15 cellular contexts compared by ENCODE assay signal in genomic region chr15:51856714-51857380, GRCh38.
"Had no signal": no experiment of that assay in that cellular context is flagged by ENCODE, and none has a peak within 500 bp of the region (broad histone marks: within the 10 kb centered on the region; RNA-seq: fewer than 3 reads in every experiment).

No MANE protein-coding gene starts in this region.

- DNase-seq: activated CD4-positive, alpha-beta memory T cell treated with anti-CD3 and anti-CD28 coated beads for 36 hours; activated CD4-positive, CD25-positive, alpha-beta regulatory T cell treated with anti-CD3 and anti-CD28 coated beads, Interleukin-2, amount 50 U/mL, for 72 hours; activated gamma-delta T cell; activated naive CD8-positive, alpha-beta T cell treated with anti-CD3 and anti-CD28 coated beads, Interleukin-2, amount 10 ng/mL, durations not matched to agents 7 days and 5 days; activated T-cell treated with anti-CD3 and anti-CD28 coated beads, Interleukin-2, amount 50 U/mL, for 4 hours; aorta; endodermal cell; kidney glomerular epithelial cell; stimulated activated CD4-positive, alpha-beta T cell treated with anti-CD3 and anti-CD28 coated beads, Interleukin-15, amount 100 ng/mL, for 24 hours; stimulated activated CD4-positive, alpha-beta T cell treated with anti-CD3 and anti-CD28 coated beads, Interleukin-4, amount 100 ng/mL, for 4 hours; stomach had no signal

- H3K36me3 ChIP-seq: stomach, vagina had no signal

- H3K27me3 Mint-ChIP-seq: activated CD4-positive, alpha-beta memory T cell treated with anti-CD3 and anti-CD28 coated beads for 36 hours; activated naive CD8-positive, alpha-beta T cell treated with anti-CD3 and anti-CD28 coated beads, Interleukin-2, amount 10 ng/mL, durations not matched to agents 7 days and 5 days had no signal

- H3K4me3 Mint-ChIP-seq: activated CD4-positive, alpha-beta memory T cell treated with anti-CD3 and anti-CD28 coated beads for 36 hours; activated naive CD8-positive, alpha-beta T cell treated with anti-CD3 and anti-CD28 coated beads, Interleukin-2, amount 10 ng/mL, durations not matched to agents 7 days and 5 days; activated T-cell treated with anti-CD3 and anti-CD28 coated beads, Interleukin-2, amount 50 U/mL, for 4 hours; endodermal cell; neural crest cell had no signal

- H3K4me1 Mint-ChIP-seq: neural crest cell had no signal

- H3K27ac ChIP-seq: parathyroid adenoma, vagina had no signal

- ATAC-seq: activated T-cell treated with anti-CD3 and anti-CD28 coated beads, Interleukin-2, amount 50 U/mL, for 4 hours had no signal

- H3K4me3 ChIP-seq: stomach, vagina had no signal

- H3K79me2 ChIP-seq: parathyroid adenoma had no signal

- H2AFZ ChIP-seq: parathyroid adenoma had no signal

- FAIRE-seq: bronchial epithelial cell had no signal

- H3K9me3 ChIP-seq: stomach, vagina had no signal

- H3K27me3 ChIP-seq: stomach, vagina had no signal

- H3K27ac Mint-ChIP-seq: activated CD4-positive, alpha-beta memory T cell treated with anti-CD3 and anti-CD28 coated beads for 36 hours; activated naive CD8-positive, alpha-beta T cell treated with anti-CD3 and anti-CD28 coated beads, Interleukin-2, amount 10 ng/mL, durations not matched to agents 7 days and 5 days; endodermal cell had no signal

- H3K9me3 Mint-ChIP-seq: activated CD4-positive, alpha-beta memory T cell treated with anti-CD3 and anti-CD28 coated beads for 36 hours; activated naive CD8-positive, alpha-beta T cell treated with anti-CD3 and anti-CD28 coated beads, Interleukin-2, amount 10 ng/mL, durations not matched to agents 7 days and 5 days; activated T-cell treated with anti-CD3 and anti-CD28 coated beads, Interleukin-2, amount 50 U/mL, for 4 hours; endodermal cell had no signal
